Comparison of ENCODE assay signal across 7 cellular contexts in the genomic region with DNA sequence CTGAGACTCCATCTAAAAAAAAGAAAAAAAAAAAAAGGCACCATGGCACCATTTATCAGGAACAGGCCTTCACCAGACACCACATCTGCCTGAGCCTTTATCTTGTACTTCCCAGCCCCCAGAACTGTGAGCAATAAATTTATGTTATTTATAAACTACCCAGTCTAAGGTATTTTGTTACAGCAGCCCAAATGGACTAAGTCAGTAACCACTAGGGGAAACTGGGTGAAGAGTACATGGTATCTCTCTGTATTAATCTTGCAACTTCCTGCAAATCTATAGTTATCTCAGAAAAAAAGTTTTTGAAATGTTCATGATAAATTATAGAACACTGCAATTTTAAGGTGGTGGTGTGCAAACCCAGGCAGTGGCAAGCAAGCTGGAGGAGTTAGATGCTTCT.
"Had no signal": no experiment of that assay in that cellular context is flagged by ENCODE, and none has a peak within 500 bp of the region (broad histone marks: within the 10 kb centered on the region; RNA-seq: fewer than 3 reads in every experiment).

No MANE protein-coding gene starts in this region.

- H2AFZ ChIP-seq: GM23338 had no signal

- ATAC-seq: GM23338, HepG2 had no signal

- H3K4me3 ChIP-seq: GM23338 had no signal

- H3K27ac ChIP-seq: HL-60 had no signal

- DNase-seq: H9, HCEC 1CT, HFFc6, KG1 had no signal

- H3K4me2 ChIP-seq: GM23338 had no signal
